In the genomic region with DNA sequence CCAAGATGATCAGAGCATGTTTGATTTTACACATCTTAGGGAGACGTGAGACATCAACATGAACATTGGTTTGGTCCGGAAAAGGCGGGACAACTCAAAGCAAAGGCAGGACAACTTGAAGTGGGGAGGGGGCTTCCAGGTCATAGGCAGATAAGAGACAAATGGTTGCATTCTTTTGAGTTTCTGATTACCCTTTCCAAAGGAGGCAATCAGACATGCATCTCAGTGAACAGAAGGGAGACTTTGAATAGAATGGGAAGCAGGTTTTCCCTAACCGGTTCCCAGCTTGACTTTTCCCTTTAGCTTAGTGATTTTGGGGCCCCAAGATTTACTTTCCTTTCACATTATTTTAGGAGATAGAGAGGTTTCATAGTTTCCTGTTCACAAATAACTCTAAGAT, we compare ENCODE assay signal across 1 cellular context.
TF ChIP-seq lines count a peak whose summit lies in the region.

No MANE protein-coding gene starts in this region.

TF ChIP-seq in GM23338, 12 proteins besides CTCF, POLR2A, EP300 and RAD21:
- TF ChIP-seq NANOG (IDR thresholded peaks at IDR 0.05; ENCODE audit: borderline replicate concordance), result peak; percentile 35; the same call in 1 of the 2 replicates
